ENCODE assay signal across 30 cellular contexts in genomic region chr2:72908741-72909140, GRCh38. TPM values are rescaled to one million over a fixed set of nuclear protein-coding genes. Genes with fewer than 3 reads are reported as not detected.
"Had no signal": no experiment of that assay in that cellular context is flagged by ENCODE, and none has a peak within 500 bp of the region (broad histone marks: within the 10 kb centered on the region; RNA-seq: fewer than 3 reads in every experiment).

No MANE protein-coding gene starts in this region.

- H3K36me3 ChIP-seq: stomach, suprapubic skin, thoracic aorta, thyroid gland, tibial artery, tibial nerve, transverse colon, upper lobe of left lung, upper lobe of right lung, uterus, vagina had no signal

- H3K4me3 ChIP-seq: stomach, suprapubic skin, testis, thoracic aorta, thyroid gland, tibial artery, tibial nerve, transverse colon, upper lobe of left lung, upper lobe of right lung, uterus, vagina had no signal

- DNase-seq: stimulated activated CD4-positive, alpha-beta T cell treated with anti-CD3 and anti-CD28 coated beads, Interleukin-2, amount 100 ng/mL, for 48 hours; stimulated activated CD4-positive, alpha-beta T cell treated with anti-CD3 and anti-CD28 coated beads, Interleukin-4, amount 100 ng/mL, for 1 hour; stimulated activated CD4-positive, alpha-beta T cell treated with anti-CD3 and anti-CD28 coated beads, Interleukin-4, amount 100 ng/mL, for 24 hours; stimulated activated CD4-positive, alpha-beta T cell treated with anti-CD3 and anti-CD28 coated beads, Interleukin-4, amount 100 ng/mL, for 4 hours; stimulated activated CD8-positive, alpha-beta memory T cell treated with anti-CD3 and anti-CD28 coated beads, Interleukin-4, amount 100 ng/mL, for 48 hours; stimulated activated naive B cell treated with anti-CD40 and anti-IgM and Interleukin-4, amounts not matched to agents 10 μg/mL and 1 μg/mL and 100 μg/mL, for 72 hours; stimulated activated naive CD4-positive, alpha-beta T cell; stimulated activated naive CD4-positive, alpha-beta T cell treated with Interleukin-2 at 50 U/mL for 16 hours; stimulated activated naive CD8-positive, alpha-beta T cell treated with anti-CD3 and anti-CD28 coated beads, Interleukin-15, amount 100 ng/mL, for 72 hours; stimulated activated naive CD8-positive, alpha-beta T cell treated with anti-CD3 and anti-CD28 coated beads, Interleukin-15, Interleukin-2, amounts not matched to agents 100 U/mL and 50 U/mL, for 24 hours; stomach; substantia nigra; testis; thyroid gland; tibial artery; transverse colon; trophoblast cell; upper lobe of left lung; upper lobe of right lung; uterus had no signal

- H3K27ac ChIP-seq: stomach, suprapubic skin, testis, thoracic aorta, thyroid gland, tibial artery, tibial nerve, transverse colon, upper lobe of left lung, upper lobe of right lung, uterus, vagina had no signal

- H3K27me3 ChIP-seq: testis had no signal

- FAIRE-seq: urothelium cell line had no signal

- H3K9me3 ChIP-seq: suprapubic skin, testis, thoracic aorta, thyroid gland, tibial artery, transverse colon, upper lobe of left lung, upper lobe of right lung, uterus, vagina had no signal

- ATAC-seq: stimulated activated effector memory CD8-positive, alpha-beta T cell treated with anti-CD3 and anti-CD28 coated beads, Interleukin-12 subunit alpha, Interleukin-12 subunit beta, amount 100 ng/mL, for 72 hours; stimulated activated memory B cell treated with anti-CD40 and anti-IgM and Interleukin-4, amounts not matched to agents 10 μg/mL and 1 μg/mL and 100 μg/mL, for 72 hours; stimulated activated naive B cell treated with anti-CD40 and anti-IgM and Interleukin-4, amounts not matched to agents 10 μg/mL and 1 μg/mL and 100 μg/mL, for 72 hours; stimulated activated naive CD8-positive, alpha-beta T cell treated with anti-CD3 and anti-CD28 coated beads, Interleukin-15, amount 100 ng/mL, for 72 hours; stimulated activated naive CD8-positive, alpha-beta T cell treated with anti-CD3 and anti-CD28 coated beads, Interleukin-15, Interleukin-2, amounts not matched to agents 100 U/mL and 50 U/mL, for 24 hours; upper lobe of right lung had no signal

- H3K4me1 ChIP-seq: stomach, suprapubic skin, testis, thyroid gland, tibial artery, tibial nerve, transverse colon, upper lobe of left lung, upper lobe of right lung, uterus, vagina had no signal

RNA-seq across cellular contexts. Expression of gene EMX1, which starts 8.6 kb away (rescaled TPM):
- total RNA-seq: subcutaneous adipose tissue, suprapubic skin, thoracic aorta, tibial nerve, upper lobe of left lung, upper lobe of right lung, ureter, urinary bladder, vagina had no signal
- polyA plus RNA-seq: urinary bladder had no signal
